ENCODE assay signal across 1 cellular context in the genomic region with DNA sequence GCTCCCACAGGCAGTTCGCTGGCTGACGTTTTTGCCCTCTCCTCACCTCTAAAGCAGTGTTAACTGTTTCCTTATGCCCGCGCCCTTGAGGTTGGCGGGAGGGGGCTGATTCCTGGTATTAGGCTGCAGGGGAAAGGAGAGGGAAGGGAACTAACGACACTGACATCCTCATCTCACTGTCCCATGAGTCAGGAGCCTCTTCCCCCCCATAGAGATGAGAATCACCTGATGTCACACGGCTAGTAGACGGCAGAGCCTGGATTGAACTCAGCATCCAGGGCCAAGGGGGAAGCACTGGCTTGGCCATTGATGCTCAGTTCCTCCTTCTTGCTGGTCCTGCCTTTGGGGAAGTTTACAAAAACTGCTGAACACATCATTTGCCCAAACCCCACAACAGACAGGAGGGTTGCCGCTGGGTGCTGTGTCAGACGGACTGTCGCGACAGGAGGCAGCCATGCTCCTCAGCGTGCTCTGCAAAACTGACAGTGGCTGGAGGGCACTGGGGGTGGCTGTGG.
A peak's percentile ranks its signal among the peaks of the same experiment; 100 is the strongest.
TF ChIP-seq lines count a peak whose summit lies in the region.

No MANE protein-coding gene starts in this region.

TF ChIP-seq in GM12878, 131 proteins besides CTCF, POLR2A, EP300 and RAD21 (continued from another document):
- TF ChIP-seq, protein P1, sequence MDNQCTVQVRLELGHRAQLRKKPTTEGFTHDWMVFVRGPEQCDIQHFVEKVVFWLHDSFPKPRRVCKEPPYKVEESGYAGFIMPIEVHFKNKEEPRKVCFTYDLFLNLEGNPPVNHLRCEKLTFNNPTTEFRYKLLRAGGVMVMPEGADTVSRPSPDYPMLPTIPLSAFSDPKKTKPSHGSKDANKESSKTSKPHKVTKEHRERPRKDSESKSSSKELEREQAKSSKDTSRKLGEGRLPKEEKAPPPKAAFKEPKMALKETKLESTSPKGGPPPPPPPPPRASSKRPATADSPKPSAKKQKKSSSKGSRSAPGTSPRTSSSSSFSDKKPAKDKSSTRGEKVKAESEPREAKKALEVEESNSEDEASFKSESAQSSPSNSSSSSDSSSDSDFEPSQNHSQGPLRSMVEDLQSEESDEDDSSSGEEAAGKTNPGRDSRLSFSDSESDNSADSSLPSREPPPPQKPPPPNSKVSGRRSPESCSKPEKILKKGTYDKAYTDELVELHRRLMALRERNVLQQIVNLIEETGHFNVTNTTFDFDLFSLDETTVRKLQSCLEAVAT (IDR thresholded peaks at IDR 0.05), result peak; percentile 46; the same call in 1 of the 2 replicates
- TF ChIP-seq SPI1 (IDR thresholded peaks at IDR 0.05; ENCODE audit: borderline replicate concordance, insufficient read depth, low read depth, low read length), result peak; percentile 74; the same call in 1 of the 2 replicates
